ENCODE assay signal across 24 cellular contexts in genomic region chr10:122237326-122237725, GRCh38. TPM values are rescaled to one million over a fixed set of nuclear protein-coding genes. Genes with fewer than 3 reads are reported as not detected.
"Had no signal": no experiment of that assay in that cellular context is flagged by ENCODE, and none has a peak within 500 bp of the region (broad histone marks: within the 10 kb centered on the region; RNA-seq: fewer than 3 reads in every experiment).

No MANE protein-coding gene starts in this region.

- ATAC-seq: activated CD8-positive, alpha-beta T cell treated with anti-CD3 and anti-CD28 coated beads, Interleukin-2, amount 10 ng/mL, durations not matched to agents 7 days and 5 days; activated naive CD8-positive, alpha-beta T cell treated with anti-CD3 and anti-CD28 coated beads, Interleukin-2, amount 50 U/mL, for 24 hours; right cardiac atrium; stimulated activated memory B cell treated with anti-CD40 and anti-IgM and Interleukin-4, amounts not matched to agents 10 μg/mL and 1 μg/mL and 100 μg/mL, for 72 hours had no signal

- H3K27ac ChIP-seq: coronary artery, esophagus muscularis mucosa, neutrophil, ovary, skin epidermis, testis, WERI-Rb-1 had no signal

- H3K9me3 ChIP-seq: esophagus muscularis mucosa, neutrophil, ovary, testis had no signal

- H3K27me3 ChIP-seq: esophagus muscularis mucosa, neutrophil, ovary, testis had no signal

- H3K4me1 ChIP-seq: testis had no signal

- FAIRE-seq: frontal cortex, islet of Langerhans, TTC549 had no signal

- DNase-seq: activated CD4-positive, alpha-beta T cell treated with anti-CD3 and anti-CD28 coated beads, Interleukin-2, amount 50 U/mL, for 1 hour; activated CD4-positive, CD25-positive, alpha-beta regulatory T cell treated with anti-CD3 and anti-CD28 coated beads, Interleukin-2, amount 50 U/mL, for 72 hours; activated CD8-positive, alpha-beta T cell treated with anti-CD3 and anti-CD28 coated beads, Interleukin-2, amount 10 ng/mL, durations not matched to agents 7 days and 5 days; activated gamma-delta T cell; activated naive CD4-positive, alpha-beta T cell treated with anti-CD3 and anti-CD28 coated beads, Interleukin-2, amount 50 U/mL, for 16 hours; activated naive CD8-positive, alpha-beta T cell treated with anti-CD3 and anti-CD28 coated beads, Interleukin-2, amount 50 U/mL, for 24 hours; cerebellar nuclear complex; head of caudate nucleus; ovary; right cardiac atrium; stimulated activated CD4-positive, alpha-beta T cell treated with anti-CD3 and anti-CD28 coated beads, Interleukin-15, amount 100 ng/mL, for 24 hours; testis had no signal

- H3K4me3 ChIP-seq: coronary artery, esophagus muscularis mucosa, ovary, skin epidermis, testis had no signal

- H3K36me3 ChIP-seq: neutrophil, ovary had no signal

RNA-seq across cellular contexts. Expression of gene BTBD16, which starts 33.8 kb away (rescaled TPM):
- total RNA-seq: activated CD8-positive, alpha-beta T cell treated with anti-CD3 and anti-CD28 coated beads, Interleukin-2, amount 10 ng/mL, durations not matched to agents 7 days and 5 days; activated T-helper 1 cell treated with anti-CD3 and anti-CD28 coated beads, Interleukin-12 subunit alpha, Interleukin-12 subunit beta, Interleukin-2, Interleukin-4 antibody, amounts not matched to agents 30 ng/mL and 10 ng/mL and 1 ng/mL, durations not matched to agents 14 hours and 24 hours and 36 hours; frontal cortex; myocyte; pulmonary artery endothelial cell had no signal
- polyA plus RNA-seq: ovary, right cardiac atrium had no signal
